In genomic region chr2:200617089-200618050, GRCh38 we compare ENCODE assay signal across 20 cellular contexts. TPM values are rescaled to one million over a fixed set of nuclear protein-coding genes. Genes with fewer than 3 reads are reported as not detected.
A peak's percentile ranks its signal among the peaks of the same experiment; 100 is the strongest.
DNase-seq lines count a peak whose midpoint lies in the region; ATAC-seq and TF ChIP-seq lines count a peak whose summit lies in the region.
"Had no signal": no experiment of that assay in that cellular context is flagged by ENCODE, and none has a peak within 500 bp of the region (broad histone marks: within the 10 kb centered on the region; RNA-seq: fewer than 3 reads in every experiment).

No MANE protein-coding gene starts in this region.

- peaks cover 4 to 11% (median 6%) of the 10 kb centered on the region in 3 donors for H3K4me1 Mint-ChIP-seq in naive B cell
- peaks cover 9% of the 10 kb centered on the region for H3K4me1 Mint-ChIP-seq in progenitor cell of endocrine pancreas (ENCODE audit: low read depth)

- ATAC-seq in naive B cell (ENCODE audit: low read depth in 2 of 2) (peak; percentile 86 to 91), HG03432 (IDR thresholded peaks at IDR 0.05; ENCODE audit: unreplicated experiment) (no peak), HG03457 (IDR thresholded peaks at IDR 0.05; ENCODE audit: unreplicated experiment) (no peak)
- ATAC-seq: HCT116 had no signal

- H3K27me3 Mint-ChIP-seq in naive B cell: no peaks in the 10 kb centered on the region
- no peaks in the 10 kb centered on the region for H3K27me3 Mint-ChIP-seq in progenitor cell of endocrine pancreas

- DNase-seq in GM03348 (ENCODE audit: low spot score) (peak; percentile 35), NB4 (ENCODE audit: low read depth) (peak; percentile 21), cardiac fibroblast (ENCODE audit: low read depth in 2 of 2) (peak; percentile 48 to 86), naive B cell (peak; percentile 5), progenitor cell of endocrine pancreas (ENCODE audit: low spot score, unreplicated experiment) (no peak)
- no peak for DNase-seq in stimulated activated CD4-positive, alpha-beta T cell treated with anti-CD3 and anti-CD28 coated beads, Interleukin-12 subunit alpha, Interleukin-12 subunit beta, amount 100 ng/mL, for 4 hours
- DNase-seq: activated B cell treated with CpG ODN at 0.5 μM for 24 hours; activated effector memory CD4-positive, alpha-beta T cell treated with anti-CD3 and anti-CD28 coated beads, Interleukin-2, amount 50 U/mL, for 16 hours; Calu3; kidney; NCI-H1105 treated with DMSO at 0.1 percent for 48 hours; NCI-H2171; stimulated activated CD4-positive, alpha-beta T cell treated with anti-CD3 and anti-CD28 coated beads, Interleukin-4, amount 100 ng/mL, for 4 hours; tibial artery had no signal

- H3K9me3 Mint-ChIP-seq in naive B cell (no peaks in the 10 kb centered on the region), progenitor cell of endocrine pancreas (ENCODE audit: low read depth) (no peaks in the 10 kb centered on the region)
- H3K9me3 Mint-ChIP-seq: activated B cell treated with CpG ODN at 0.5 μM for 24 hours; IgD-negative memory B cell; T-helper 1 cell treated with Interleukin-12 subunit alpha and Interleukin-12 subunit beta and Interleukin-4 antibody, amounts not matched to agents 30 μg/mL and 1 μg/mL, for 36 hours had no signal

- H3K36me3 Mint-ChIP-seq in naive B cell (no peaks in the 10 kb centered on the region), progenitor cell of endocrine pancreas (ENCODE audit: insufficient read depth) (no peaks in the 10 kb centered on the region)
- H3K36me3 Mint-ChIP-seq: IgD-negative memory B cell had no signal

- no peak overlapping the region for H3K4me3 ChIP-seq in NB4 (ENCODE audit: low read depth, low read length)
- H3K4me3 ChIP-seq in cardiac fibroblast (replicated peaks in 1 of 2; ENCODE audit: low read depth in 2 of 2, low read length in 2 of 2): no peak overlapping the region
- H3K4me3 ChIP-seq: tibial artery had no signal

- no peak for TF ChIP-seq POLR2A in NB4 (IDR thresholded peaks at IDR 0.05; ENCODE audit: extremely low read depth, insufficient read length)

- no peak for TF ChIP-seq CTCF in NB4 (IDR thresholded peaks at IDR 0.05; ENCODE audit: low read depth, low read length)
- TF ChIP-seq CTCF in cardiac fibroblast (IDR thresholded peaks at IDR 0.05; ENCODE audit: low read depth, low read length): no peak
- no peak for TF ChIP-seq CTCF in progenitor cell of endocrine pancreas (IDR thresholded peaks at IDR 0.05; ENCODE audit: unreplicated experiment)

- H3K27ac Mint-ChIP-seq in naive B cell (no peak overlapping the region), progenitor cell of endocrine pancreas (no peak overlapping the region)
- H3K27ac Mint-ChIP-seq: activated B cell treated with CpG ODN at 0.5 μM for 24 hours; IgD-negative memory B cell; T-helper 1 cell treated with Interleukin-12 subunit alpha and Interleukin-12 subunit beta and Interleukin-4 antibody, amounts not matched to agents 30 μg/mL and 1 μg/mL, for 36 hours had no signal

- no peak overlapping the region for H3K4me3 Mint-ChIP-seq in naive B cell
- H3K4me3 Mint-ChIP-seq in progenitor cell of endocrine pancreas (ENCODE audit: low read depth): no peak overlapping the region
- H3K4me3 Mint-ChIP-seq: activated B cell treated with CpG ODN at 0.5 μM for 24 hours; IgD-negative memory B cell; T-helper 1 cell treated with Interleukin-12 subunit alpha and Interleukin-12 subunit beta and Interleukin-4 antibody, amounts not matched to agents 30 μg/mL and 1 μg/mL, for 36 hours had no signal

RNA-seq across cellular contexts. Expression of gene AOX1, which starts 31.6 kb away (rescaled TPM):
- under 1 TPM in 1 of 6 donors, not detected in 5; 0.45 TPM for polyA plus RNA-seq in naive B cell (ENCODE audit: low read depth in 6 of 6)
- total RNA-seq in progenitor cell of endocrine pancreas: 4.1 and 5.5 TPM in 2 replicates
- total RNA-seq: activated CD8-positive, alpha-beta memory T cell treated with anti-CD3 and anti-CD28 coated beads for 36 hours had no signal
- polyA plus RNA-seq: IgD-negative memory B cell had no signal

Comparison
In these comparisons a context has a peak if more than half of its experiments do, and no peak if none do; other contexts are left out.
1. DNase-seq: peak in GM03348 (single experiment), NB4 (single experiment), cardiac fibroblast (2 of 2) and naive B cell (single experiment); none in progenitor cell of endocrine pancreas (single experiment) and stimulated activated CD4-positive, alpha-beta T cell treated with anti-CD3 and anti-CD28 coated beads, Interleukin-12 subunit alpha, Interleukin-12 subunit beta, amount 100 ng/mL, for 4 hours (single experiment).
2. ATAC-seq: peak in naive B cell (2 of 2); none in HG03432 (single experiment) and HG03457 (single experiment).